In genomic region chr2:225041871-225042799, GRCh38 we compare ENCODE assay signal across 8 cellular contexts. TPM values are rescaled to one million over a fixed set of nuclear protein-coding genes. Genes with fewer than 3 reads are reported as not detected.
A peak's percentile ranks its signal among the peaks of the same experiment; 100 is the strongest.
DNase-seq lines count a peak whose midpoint lies in the region; ATAC-seq and TF ChIP-seq lines count a peak whose summit lies in the region.

DOCK10 (minus strand) TSS chr2:225042468; CDS start chr2:225042374, 94 bp downstream.

- H3K27ac ChIP-seq in C4-2B: no peak within 1 kb of the TSS
- peak within 1 kb of the TSS; percentile 40 for H3K27ac ChIP-seq in brain microvascular endothelial cell
- peak within 1 kb of the TSS; percentile 57 to 89 (median 85) for H3K27ac ChIP-seq in spleen

- H3K4me1 ChIP-seq in spleen: peaks cover 0 to 65% (median 51%) of the 10 kb centered on the region in 6 donors

- ATAC-seq in GM19328 (IDR thresholded peaks at IDR 0.05; ENCODE audit: unreplicated experiment) (peak; percentile 34), HG03460 (IDR thresholded peaks at IDR 0.05; ENCODE audit: unreplicated experiment) (peak; percentile 22)

- DNase-seq in T-helper 9 cell (peak; percentile 42), brain microvascular endothelial cell (peak; percentile 42), immature natural killer cell (peak; percentile 57 to 62 (median 58)), spleen (peak; percentile 88), NCI-H2107 (lab: John Stamatoyannopoulos, UW) (no peak)

- peak within 1 kb of the TSS; percentile 97 to 100 (median 99) for H3K4me3 Mint-ChIP-seq in immature natural killer cell

- no peaks in the 10 kb centered on the region for H3K9me3 ChIP-seq in spleen

- TF ChIP-seq POLR2A in spleen (IDR thresholded peaks at IDR 0.05): no peak

- intact Hi-C loops in spleen (cut with DNase I; ENCODE audit: low total_unique reads): no loop called here

- H3K4me1 Mint-ChIP-seq in immature natural killer cell: peaks cover 52 to 56% of the 10 kb centered on the region in 2 donors

- H3K36me3 ChIP-seq in brain microvascular endothelial cell (replicated peaks): no peaks in the 10 kb centered on the region
- H3K36me3 ChIP-seq in spleen: no peaks in the 10 kb centered on the region

- H3K4me3 ChIP-seq in brain microvascular endothelial cell (ENCODE audit: low read depth, low read length) (peak within 1 kb of the TSS; percentile 78), spleen (peak within 1 kb of the TSS; percentile 87 to 100 (median 94))

- H3K9me3 Mint-ChIP-seq in immature natural killer cell: no peaks in the 10 kb centered on the region

- peak; percentile 8 for TF ChIP-seq CTCF in C4-2B (conservative IDR thresholded peaks at IDR 0.05)
- no peak for TF ChIP-seq CTCF in brain microvascular endothelial cell (IDR thresholded peaks at IDR 0.05; ENCODE audit: low read depth, low read length, missing control alignments)
- no peak for TF ChIP-seq CTCF in spleen (IDR thresholded peaks at IDR 0.05 in 8 of 11, conservative IDR thresholded peaks at IDR 0.05 in 3 of 11)

- peaks cover 0 to 7% (median 2%) of the 10 kb centered on the region in 3 donors for H3K27me3 Mint-ChIP-seq in immature natural killer cell (ENCODE audit: low read depth in 3 of 3)

- in situ Hi-C loops in brain microvascular endothelial cell (cut with HindIII; ENCODE audit: low pct_ligation_motif_present, low sequenced_read_pairs): no loop called here

- peak within 1 kb of the TSS; percentile 95 to 99 (median 98) for H3K27ac Mint-ChIP-seq in immature natural killer cell

- H3K27me3 ChIP-seq in brain microvascular endothelial cell (replicated peaks) (no peaks in the 10 kb centered on the region), spleen (replicated peaks in 1 of 7) (peaks cover 0 to 5% (median 0%) of the 10 kb centered on the region in 7 donors)

- H3K36me3 Mint-ChIP-seq in immature natural killer cell: no peaks in the 10 kb centered on the region

- WGBS in spleen, 5 donors: 0 to 1% (median 1%) methylated on average over 55 to 112 of the region's 112 CpGs

RNA-seq across cellular contexts. Expression of gene DOCK10, which starts in this region (rescaled TPM):
- polyA plus RNA-seq in immature natural killer cell (10 to 100 TPM; 10.2 to 61.9 (median 22.9) TPM), spleen (10 to 100 TPM; 12.5 to 19.3 (median 18.3) TPM)
- 100 to 1,000 TPM; 130 to 203 (median 180) TPM for total RNA-seq in spleen
